ENCODE assay signal across 8 cellular contexts in the genomic region with DNA sequence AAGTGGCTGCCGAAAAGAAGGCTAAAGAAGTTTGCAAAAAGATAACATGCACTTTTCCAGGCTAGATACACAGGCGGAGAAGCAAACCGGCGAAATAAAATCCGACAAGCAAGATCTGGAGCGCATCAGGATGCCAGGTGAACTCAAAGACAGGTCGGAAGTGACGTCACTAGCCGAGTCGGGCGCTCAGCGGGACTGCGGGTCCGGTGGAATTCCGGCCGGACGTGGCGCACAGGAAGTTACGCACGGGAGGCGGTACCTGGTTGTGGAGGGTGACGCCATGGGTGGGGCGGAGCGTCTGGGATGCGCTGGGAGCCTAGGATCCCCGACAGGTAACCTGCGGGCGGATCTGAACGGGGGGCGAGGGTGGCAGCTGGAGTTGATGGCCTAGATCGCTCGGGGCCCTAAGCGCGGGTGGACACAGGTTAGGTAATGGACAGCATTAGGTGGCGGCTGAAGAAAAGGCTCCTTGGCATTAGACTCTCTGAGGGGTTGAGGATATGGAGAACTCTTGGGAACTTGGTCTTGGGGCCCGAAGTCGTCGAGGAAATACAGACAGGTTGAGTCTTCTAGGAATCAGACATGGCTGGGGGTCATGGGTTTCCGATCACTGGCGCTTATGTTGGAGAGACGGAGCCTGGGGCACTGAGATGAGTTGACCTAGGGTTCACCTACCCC. TPM values are rescaled to one million over a fixed set of nuclear protein-coding genes. Genes with fewer than 3 reads are reported as not detected.
DNase-seq lines count a peak whose midpoint lies in the region; ATAC-seq and TF ChIP-seq lines count a peak whose summit lies in the region.

No MANE protein-coding gene starts in this region.

- WGBS in ovary, 3 donors: 1 to 2% (median 1%) methylated on average over 41 of the region's 41 CpGs
- WGBS in thyroid gland, 2 donors: 2 to 3% methylated on average over 37 of the region's 41 CpGs

- no peaks in the 10 kb centered on the region for H4K20me1 ChIP-seq in SU-DHL-6 (ENCODE audit: low read depth, low read length)

- no peaks in the 10 kb centered on the region for H3K9me2 ChIP-seq in SU-DHL-6 (replicated peaks; ENCODE audit: insufficient read depth, low read length)

- peak overlapping the region; percentile 84 for H3K4me3 ChIP-seq in GM08714 (ENCODE audit: low read length)
- peak overlapping the region; percentile 58 for H3K4me3 ChIP-seq in SU-DHL-6 (ENCODE audit: insufficient read depth, low read length, poor library complexity, severe bottlenecking)
- H3K4me3 ChIP-seq in adipocyte (ENCODE audit: low read length): peak overlapping the region; percentile 99
- H3K4me3 ChIP-seq in cardiac muscle cell: peak overlapping the region; percentile 59
- H3K4me3 ChIP-seq in ovary: peak overlapping the region; percentile 44
- peak overlapping the region; percentile 21 to 67 (median 61) for H3K4me3 ChIP-seq in thyroid gland (replicated peaks in 1 of 3)

- no peak for TF ChIP-seq EP300 in ovary (IDR thresholded peaks at IDR 0.05)

- H3K9me3 ChIP-seq in SU-DHL-6 (ENCODE audit: insufficient read depth, low read length) (no peaks in the 10 kb centered on the region), adipocyte (ENCODE audit: control insufficient read depth, low read length) (no peaks in the 10 kb centered on the region), cardiac muscle cell (ENCODE audit: low read depth) (no peaks in the 10 kb centered on the region), ovary (no peaks in the 10 kb centered on the region), thyroid gland (no peaks in the 10 kb centered on the region)

- TF ChIP-seq POLR2A in ovary (IDR thresholded peaks at IDR 0.05) (peak; percentile 77), thyroid gland (IDR thresholded peaks at IDR 0.05) (peak; percentile 65 to 80)

- no peaks in the 10 kb centered on the region for H3F3A ChIP-seq in SU-DHL-6 (ENCODE audit: insufficient read depth)

- H3K27ac ChIP-seq in SU-DHL-6 (ENCODE audit: low read depth, low read length) (0 out of 2 replicates have a peak overlapping the region, but pooled peaks have one; percentile 13), cardiac muscle cell (no peak overlapping the region), ovary (peak overlapping the region in 1 of 2 donors; percentile 52), thyroid gland (peak overlapping the region; percentile 35 to 55 (median 47))

- DNase-seq in NCI-H128 (lab: John Stamatoyannopoulos, UW; ENCODE audit: unreplicated experiment) (peak; percentile 99), adipocyte (ENCODE audit: low read depth) (peak; percentile 99), cardiac muscle cell (ENCODE audit: low read depth in 1 of 2, low spot score in 1 of 2) (peak; percentile 96), ovary (peak; percentile 97 to 98 (median 97)), thyroid gland (peak; percentile 98)

- peak overlapping the region; percentile 57 for H3K9ac ChIP-seq in SU-DHL-6 (ENCODE audit: low read length)
- peak overlapping the region; percentile 78 for H3K9ac ChIP-seq in adipocyte (ENCODE audit: low read length)

- no peaks in the 10 kb centered on the region for H3K27me3 ChIP-seq in SU-DHL-6 (ENCODE audit: low read length)
- no peaks in the 10 kb centered on the region for H3K27me3 ChIP-seq in adipocyte (replicated peaks; ENCODE audit: control insufficient read depth, insufficient read depth, low read length)
- no peaks in the 10 kb centered on the region for H3K27me3 ChIP-seq in cardiac muscle cell
- H3K27me3 ChIP-seq in ovary: no peaks in the 10 kb centered on the region
- H3K27me3 ChIP-seq in thyroid gland: no peaks in the 10 kb centered on the region

- H3K36me3 ChIP-seq in SU-DHL-6 (ENCODE audit: low read length): no peaks in the 10 kb centered on the region
- no peaks in the 10 kb centered on the region for H3K36me3 ChIP-seq in adipocyte (ENCODE audit: control insufficient read depth, insufficient read depth, low read length, severe bottlenecking)
- H3K36me3 ChIP-seq in cardiac muscle cell: no peaks in the 10 kb centered on the region
- no peaks in the 10 kb centered on the region for H3K36me3 ChIP-seq in ovary
- H3K36me3 ChIP-seq in thyroid gland: no peaks in the 10 kb centered on the region

- no peak for TF ChIP-seq CTCF in SU-DHL-6 (IDR thresholded peaks at IDR 0.05; ENCODE audit: insufficient read depth, low read length, poor library complexity, severe bottlenecking)
- no peak for TF ChIP-seq CTCF in cardiac muscle cell (IDR thresholded peaks at IDR 0.05; ENCODE audit: low read depth, low read length)
- peak in 2 of 3 donors; percentile 10 for TF ChIP-seq CTCF in ovary (IDR thresholded peaks at IDR 0.05)
- TF ChIP-seq CTCF in thyroid gland (IDR thresholded peaks at IDR 0.05): peak in 1 of 6 experiments; percentile 33

- peaks cover 7% of the 10 kb centered on the region; the same call in 1 of the 2 replicates for H3K79me2 ChIP-seq in SU-DHL-6 (ENCODE audit: insufficient read depth, low read length)

- intact Hi-C loops in ovary (cut with DNase I) (loop anchor here in 1 of 4 donors (10.0 kb wide), 1 partner anchor 212 kb away; a partner anchor contains a TSS), thyroid gland (cut with DNase I) (no loop called here)

- peak overlapping the region; percentile 65 for H3K4me2 ChIP-seq in SU-DHL-6 (ENCODE audit: low read depth, low read length, poor library complexity, severe bottlenecking)

- peak; percentile 99 for ATAC-seq in HG02588 (IDR thresholded peaks at IDR 0.05; ENCODE audit: unreplicated experiment)

- peak overlapping the region; percentile 62 for H2AFZ ChIP-seq in SU-DHL-6 (ENCODE audit: low read depth, low read length, severe bottlenecking)

- H3K4me1 ChIP-seq in adipocyte (ENCODE audit: control insufficient read depth, insufficient read depth, low read length): peaks cover 12% of the 10 kb centered on the region
- no peaks in the 10 kb centered on the region for H3K4me1 ChIP-seq in cardiac muscle cell (ENCODE audit: low read depth)
- H3K4me1 ChIP-seq in ovary (ENCODE audit: insufficient read depth): peaks cover 8% of the 10 kb centered on the region
- H3K4me1 ChIP-seq in thyroid gland: peaks cover 5 to 9% of the 10 kb centered on the region in 2 donors

RNA-seq across cellular contexts. Expression of a gene that starts 29.0 kb away (rescaled TPM):
- total RNA-seq in cardiac muscle cell (5.4 and 7.7 TPM in 2 replicates), ovary (1 to 10 TPM; 1.4 to 6.9 (median 2.9) TPM), thyroid gland (10 to 100 TPM in 3 of 4 donors, 1 to 10 TPM in 1; 7.4 to 23.7 (median 15.6) TPM)
- polyA plus RNA-seq in cardiac muscle cell (3.8 and 4.4 TPM in 2 replicates), ovary (1 to 10 TPM; 2.1 to 6.6 TPM)

Comparison
In these comparisons a context has a peak if more than half of its experiments do, and no peak if none do; other contexts are left out.
1. H3K4me3 ChIP-seq: peak in every context shown above with its lines; median percentile 99 in adipocyte; 84 in GM08714; 61 in thyroid gland; 59 in cardiac muscle cell; 58 in SU-DHL-6; 44 in ovary.
2. CTCF ChIP-seq: peak in ovary (2 of 3); none in SU-DHL-6 (single experiment) and cardiac muscle cell (single experiment).
3. Peak in every context shown above with its lines, with median percentiles within 50 percentile points of each other: DNase-seq.